8 cellular contexts compared by ENCODE assay signal in the genomic region with DNA sequence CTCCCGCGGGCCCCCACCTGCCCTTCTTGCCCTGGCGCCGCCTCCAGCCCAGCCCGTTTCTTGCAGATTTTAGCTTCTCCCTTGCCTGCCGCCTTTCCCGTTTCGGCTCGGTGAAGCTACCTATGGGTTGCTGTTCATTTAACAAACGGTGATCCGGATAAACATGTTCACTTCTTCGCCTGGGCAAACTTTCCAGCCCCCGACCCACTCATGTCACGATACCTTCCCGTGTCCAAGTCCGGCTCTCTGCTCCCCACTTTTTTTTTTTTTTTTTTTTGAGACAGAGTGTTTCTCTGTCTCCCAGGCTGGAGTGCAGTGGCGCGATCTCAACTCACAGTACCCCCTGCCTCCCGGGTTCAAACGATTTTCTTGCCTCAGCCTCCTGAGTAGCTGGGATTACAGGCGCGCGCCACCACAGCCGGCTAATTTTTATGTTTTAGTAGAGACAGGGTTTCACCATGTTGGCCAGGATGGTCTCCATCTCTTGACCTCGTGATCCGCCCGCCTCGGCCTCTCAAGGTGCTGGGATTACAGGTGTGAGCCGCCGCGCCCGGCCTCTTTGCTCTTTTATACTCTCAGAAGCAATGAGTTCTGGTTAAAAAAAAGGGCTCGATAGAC.
A peak's percentile ranks its signal among the peaks of the same experiment; 100 is the strongest.
DNase-seq lines count a peak whose midpoint lies in the region; ATAC-seq and TF ChIP-seq lines count a peak whose summit lies in the region.

No MANE protein-coding gene starts in this region.

- TF ChIP-seq CTCF in HL-60 (IDR thresholded peaks at IDR 0.05; ENCODE audit: insufficient read depth, low read length) = no peak

- in situ Hi-C loops in ACHN (cut with HindIII; ENCODE audit: low pct_ligation_motif_present, low pct_unique_long_range_greater_than_20kb, low sequenced_read_pairs) = no loop called here

- no peak for ATAC-seq in stimulated activated naive B cell treated with anti-CD40 and anti-IgM and Interleukin-4, amounts not matched to agents 10 μg/mL and 1 μg/mL and 100 μg/mL, for 72 hours (replicated peaks)

- H3K27ac ChIP-seq in HL-60 (replicated peaks) = peak overlapping the region; percentile 95
- H3K27ac ChIP-seq in iPS-18a (ENCODE audit: low read length) = no peak overlapping the region

- H3K4me1 Mint-ChIP-seq in stimulated activated naive B cell treated with anti-CD40 and anti-IgM and Interleukin-4, amounts not matched to agents 10 μg/mL and 1 μg/mL and 100 μg/mL, for 72 hours = peaks cover 8 to 17% of the 10 kb centered on the region in 2 donors

- H3K4me3 ChIP-seq in HL-60 (replicated peaks; ENCODE audit: insufficient read depth, low read length) (peak overlapping the region; percentile 47), adipocyte (ENCODE audit: low read length) (peak overlapping the region; percentile 86), iPS-18a (ENCODE audit: low read length) (peak overlapping the region; percentile 91)

- H3K36me3 Mint-ChIP-seq in stimulated activated naive B cell treated with anti-CD40 and anti-IgM and Interleukin-4, amounts not matched to agents 10 μg/mL and 1 μg/mL and 100 μg/mL, for 72 hours = no peaks in the 10 kb centered on the region

- H3K36me3 ChIP-seq in adipocyte (ENCODE audit: control insufficient read depth, insufficient read depth, low read length, severe bottlenecking) (no peaks in the 10 kb centered on the region), iPS-18a (ENCODE audit: control insufficient read depth, low read depth, low read length) (no peaks in the 10 kb centered on the region)

- no peak for DNase-seq in HL-60 (ENCODE audit: low read depth in 1 of 2, low spot score in 1 of 2)
- DNase-seq in adipocyte (ENCODE audit: low read depth) = no peak
- no peak for DNase-seq in stimulated activated naive B cell treated with anti-CD40 and anti-IgM and Interleukin-4, amounts not matched to agents 10 μg/mL and 1 μg/mL and 100 μg/mL, for 72 hours
- no peak for DNase-seq in activated effector memory CD4-positive, alpha-beta T cell treated with anti-CD3 and anti-CD28 coated beads, Interleukin-2, amount 50 U/mL, for 16 hours
- DNase-seq in ACHN = no peak
- no peak for DNase-seq in NCI-H1092 (lab: John Stamatoyannopoulos, UW)
- DNase-seq in NCI-H446 (lab: John Stamatoyannopoulos, UW) = no peak

- peak overlapping the region; percentile 96 for H3K4me3 Mint-ChIP-seq in stimulated activated naive B cell treated with anti-CD40 and anti-IgM and Interleukin-4, amounts not matched to agents 10 μg/mL and 1 μg/mL and 100 μg/mL, for 72 hours

- H3K9me3 ChIP-seq in adipocyte (ENCODE audit: control insufficient read depth, low read length) (no peaks in the 10 kb centered on the region), iPS-18a (ENCODE audit: control insufficient read depth, low read depth, low read length) (no peaks in the 10 kb centered on the region)

- H3K9me3 Mint-ChIP-seq in stimulated activated naive B cell treated with anti-CD40 and anti-IgM and Interleukin-4, amounts not matched to agents 10 μg/mL and 1 μg/mL and 100 μg/mL, for 72 hours = no peaks in the 10 kb centered on the region

- no peaks in the 10 kb centered on the region for H3K27me3 Mint-ChIP-seq in stimulated activated naive B cell treated with anti-CD40 and anti-IgM and Interleukin-4, amounts not matched to agents 10 μg/mL and 1 μg/mL and 100 μg/mL, for 72 hours

- peak overlapping the region; percentile 99 for H3K27ac Mint-ChIP-seq in stimulated activated naive B cell treated with anti-CD40 and anti-IgM and Interleukin-4, amounts not matched to agents 10 μg/mL and 1 μg/mL and 100 μg/mL, for 72 hours

- H3K4me1 ChIP-seq in adipocyte (ENCODE audit: control insufficient read depth, insufficient read depth, low read length) (peaks cover 55% of the 10 kb centered on the region), iPS-18a (ENCODE audit: control insufficient read depth, low read depth, low read length) (peaks cover 51% of the 10 kb centered on the region)

- H3K27me3 ChIP-seq in HL-60 (ENCODE audit: insufficient read depth, poor library complexity, severe bottlenecking) = no peaks in the 10 kb centered on the region
- H3K27me3 ChIP-seq in adipocyte (replicated peaks; ENCODE audit: control insufficient read depth, insufficient read depth, low read length) = no peaks in the 10 kb centered on the region
- H3K27me3 ChIP-seq in iPS-18a (ENCODE audit: control insufficient read depth, insufficient read depth, low read length) = peaks cover 26% of the 10 kb centered on the region

- H3K9ac ChIP-seq in adipocyte (ENCODE audit: low read length) = peak overlapping the region; percentile 95
- peak overlapping the region; percentile 77 for H3K9ac ChIP-seq in iPS-18a (ENCODE audit: low read length)
